Comparison of ENCODE assay signal across 1 cellular context in the genomic region with DNA sequence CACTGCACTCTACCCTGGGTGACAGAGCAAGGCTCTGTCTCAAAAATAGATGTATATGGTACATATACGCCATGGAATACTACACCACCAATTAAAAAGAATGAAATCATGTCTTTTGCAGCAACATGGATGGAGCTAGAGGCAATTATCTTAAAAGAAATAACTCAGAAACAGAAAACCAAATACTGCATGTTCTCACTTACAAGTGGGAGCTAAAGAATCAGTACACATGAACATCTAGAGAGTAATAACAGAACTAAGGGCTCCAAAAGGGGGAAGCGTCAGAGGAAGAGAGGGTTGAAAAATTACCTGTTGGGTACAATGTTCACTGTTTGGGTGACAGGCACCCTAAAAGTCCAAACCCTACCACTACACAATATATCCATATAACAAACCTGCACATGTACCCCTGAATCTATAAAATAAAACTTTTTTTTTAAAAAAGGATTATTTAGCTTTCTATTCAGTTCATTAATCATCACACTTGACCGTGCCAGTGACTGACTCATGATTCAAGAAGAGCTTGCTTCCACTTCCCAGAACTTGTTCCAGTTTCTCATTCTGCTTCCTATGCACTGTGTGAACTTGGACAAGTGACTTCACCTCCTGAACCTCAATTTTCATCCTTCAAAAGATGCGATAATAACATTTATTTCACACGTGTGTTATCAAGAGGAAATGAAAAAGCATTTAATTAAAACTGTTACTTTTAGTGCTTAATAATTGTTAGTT.
A peak's percentile ranks its signal among the peaks of the same experiment; 100 is the strongest.
TF ChIP-seq lines count a peak whose summit lies in the region.

No MANE protein-coding gene starts in this region.

TF ChIP-seq in GM12878, 131 proteins besides CTCF, POLR2A, EP300 and RAD21 (continued from another document):
- TF ChIP-seq, protein P1, sequence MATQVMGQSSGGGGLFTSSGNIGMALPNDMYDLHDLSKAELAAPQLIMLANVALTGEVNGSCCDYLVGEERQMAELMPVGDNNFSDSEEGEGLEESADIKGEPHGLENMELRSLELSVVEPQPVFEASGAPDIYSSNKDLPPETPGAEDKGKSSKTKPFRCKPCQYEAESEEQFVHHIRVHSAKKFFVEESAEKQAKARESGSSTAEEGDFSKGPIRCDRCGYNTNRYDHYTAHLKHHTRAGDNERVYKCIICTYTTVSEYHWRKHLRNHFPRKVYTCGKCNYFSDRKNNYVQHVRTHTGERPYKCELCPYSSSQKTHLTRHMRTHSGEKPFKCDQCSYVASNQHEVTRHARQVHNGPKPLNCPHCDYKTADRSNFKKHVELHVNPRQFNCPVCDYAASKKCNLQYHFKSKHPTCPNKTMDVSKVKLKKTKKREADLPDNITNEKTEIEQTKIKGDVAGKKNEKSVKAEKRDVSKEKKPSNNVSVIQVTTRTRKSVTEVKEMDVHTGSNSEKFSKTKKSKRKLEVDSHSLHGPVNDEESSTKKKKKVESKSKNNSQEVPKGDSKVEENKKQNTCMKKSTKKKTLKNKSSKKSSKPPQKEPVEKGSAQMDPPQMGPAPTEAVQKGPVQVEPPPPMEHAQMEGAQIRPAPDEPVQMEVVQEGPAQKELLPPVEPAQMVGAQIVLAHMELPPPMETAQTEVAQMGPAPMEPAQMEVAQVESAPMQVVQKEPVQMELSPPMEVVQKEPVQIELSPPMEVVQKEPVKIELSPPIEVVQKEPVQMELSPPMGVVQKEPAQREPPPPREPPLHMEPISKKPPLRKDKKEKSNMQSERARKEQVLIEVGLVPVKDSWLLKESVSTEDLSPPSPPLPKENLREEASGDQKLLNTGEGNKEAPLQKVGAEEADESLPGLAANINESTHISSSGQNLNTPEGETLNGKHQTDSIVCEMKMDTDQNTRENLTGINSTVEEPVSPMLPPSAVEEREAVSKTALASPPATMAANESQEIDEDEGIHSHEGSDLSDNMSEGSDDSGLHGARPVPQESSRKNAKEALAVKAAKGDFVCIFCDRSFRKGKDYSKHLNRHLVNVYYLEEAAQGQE (IDR thresholded peaks at IDR 0.05; ENCODE audit: low read depth, low read length) = no peak
- TF ChIP-seq ATF7 (IDR thresholded peaks at IDR 0.05; ENCODE audit: low read depth) = peak; percentile 58
- no peak for TF ChIP-seq FOS (IDR thresholded peaks at IDR 0.05; ENCODE audit: borderline replicate concordance, extremely low read depth, insufficient read length)
- no peak for TF ChIP-seq POLR2AphosphoS2 (IDR thresholded peaks at IDR 0.05; ENCODE audit: low read depth, low read length)
- TF ChIP-seq CREM (IDR thresholded peaks at IDR 0.05; ENCODE audit: low read depth) = no peak
TF ChIP-seq in GM12878: peak in this region for 9.
